ENCODE assay signal across 7 cellular contexts in the genomic region with DNA sequence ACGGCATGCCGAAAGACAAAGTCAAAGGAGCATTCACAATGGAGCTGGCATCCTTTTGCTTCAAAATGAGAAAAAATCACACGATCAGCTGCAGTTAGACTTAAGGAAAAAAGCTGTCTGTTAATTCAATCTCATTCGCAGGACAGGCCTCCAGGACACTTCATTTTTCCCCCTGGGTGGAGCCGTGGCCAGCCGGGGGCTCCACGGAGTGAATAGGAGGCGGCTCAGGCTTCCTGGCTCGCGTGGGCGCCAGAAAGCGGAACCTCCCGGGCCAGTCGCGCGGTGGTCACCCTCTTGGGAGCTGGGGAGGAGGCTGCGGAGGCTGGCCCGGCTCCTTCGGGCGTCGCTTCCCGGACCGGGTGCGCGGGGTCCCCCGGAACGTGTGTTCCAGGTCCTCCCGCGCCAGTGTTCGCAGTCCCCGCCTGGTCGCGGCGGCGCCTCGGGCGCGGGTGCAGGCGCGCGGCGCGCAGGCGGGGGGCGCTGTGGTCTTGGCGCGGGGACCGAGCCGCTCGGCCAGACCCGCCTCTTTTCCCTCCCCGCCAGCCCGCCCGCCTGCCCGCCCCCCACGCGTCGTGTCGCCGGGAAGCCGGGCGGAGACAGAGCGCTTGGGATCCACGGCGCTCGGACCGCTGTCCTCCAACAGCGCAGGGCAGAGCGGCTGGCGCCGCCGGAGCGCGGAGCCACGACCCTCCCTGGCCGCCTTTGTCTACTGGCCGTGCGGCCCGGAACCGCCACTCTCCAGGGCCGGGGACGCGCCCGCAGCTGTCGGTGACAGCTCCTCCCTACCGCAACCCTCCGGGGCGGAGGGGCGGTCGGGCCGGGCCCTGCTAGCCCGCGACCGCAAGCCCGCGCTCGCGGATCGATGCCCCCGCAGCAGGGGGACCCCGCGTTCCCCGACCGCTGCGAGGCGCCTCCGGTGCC. TPM values are rescaled to one million over a fixed set of nuclear protein-coding genes. Genes with fewer than 3 reads are reported as not detected.
DNase-seq lines count a peak whose midpoint lies in the region; TF ChIP-seq lines count a peak whose summit lies in the region.

A gene (plus strand): TSS at position 599 of the 921 bp plus-strand sequence. CDS start 264 bp downstream, at position 863.

- peak; percentile 63 for DNase-seq in GM13976 (ENCODE audit: low spot score)
- peak; percentile 58 to 76 for DNase-seq in SJCRH30
- peak; percentile 89 for DNase-seq in glutamatergic neuron
- peak; percentile 77 for DNase-seq in occipital lobe (lab: John Stamatoyannopoulos, UW)
- DNase-seq in suprapubic skin (ENCODE audit: low spot score in 2 of 2), result peak; percentile 84 to 88

- H3K27ac ChIP-seq in HUES6 (ENCODE audit: low read depth, low read length) (no peak within 1 kb of the TSS), SJCRH30 (peak within 1 kb of the TSS; percentile 69), suprapubic skin (peak within 1 kb of the TSS; percentile 87)

- no peaks in the 10 kb centered on the region for H3K9me3 ChIP-seq in HUES6 (ENCODE audit: control insufficient read depth, insufficient read depth, low read depth, low read length)
- H3K9me3 ChIP-seq in SJCRH30 (replicated peaks), result no peaks in the 10 kb centered on the region
- no peaks in the 10 kb centered on the region for H3K9me3 ChIP-seq in suprapubic skin

- H3K27ac Mint-ChIP-seq in activated naive CD4-positive, alpha-beta T cell treated with anti-CD3 and anti-CD28 coated beads, Interleukin-2, amount 50 U/mL, for 24 hours, result peak within 1 kb of the TSS; percentile 71
- H3K27ac Mint-ChIP-seq in glutamatergic neuron (ENCODE audit: unreplicated experiment), result peak within 1 kb of the TSS; percentile 97

- peak within 1 kb of the TSS; percentile 88 for H3K4me3 Mint-ChIP-seq in activated naive CD4-positive, alpha-beta T cell treated with anti-CD3 and anti-CD28 coated beads, Interleukin-2, amount 50 U/mL, for 24 hours
- H3K4me3 Mint-ChIP-seq in glutamatergic neuron (ENCODE audit: unreplicated experiment), result peak within 1 kb of the TSS; percentile 98

- peaks cover 7% of the 10 kb centered on the region for H3K27me3 Mint-ChIP-seq in activated naive CD4-positive, alpha-beta T cell treated with anti-CD3 and anti-CD28 coated beads, Interleukin-2, amount 50 U/mL, for 24 hours
- H3K27me3 Mint-ChIP-seq in glutamatergic neuron (ENCODE audit: unreplicated experiment), result peaks cover 4% of the 10 kb centered on the region

- H3K4me1 Mint-ChIP-seq in activated naive CD4-positive, alpha-beta T cell treated with anti-CD3 and anti-CD28 coated beads, Interleukin-2, amount 50 U/mL, for 24 hours, result peaks cover 26% of the 10 kb centered on the region
- H3K4me1 Mint-ChIP-seq in glutamatergic neuron (ENCODE audit: low read depth, unreplicated experiment), result peaks cover 21% of the 10 kb centered on the region

- H3K36me3 Mint-ChIP-seq in activated naive CD4-positive, alpha-beta T cell treated with anti-CD3 and anti-CD28 coated beads, Interleukin-2, amount 50 U/mL, for 24 hours, result no peaks in the 10 kb centered on the region
- H3K36me3 Mint-ChIP-seq in glutamatergic neuron (ENCODE audit: unreplicated experiment), result peaks cover 4% of the 10 kb centered on the region

- peak within 1 kb of the TSS; percentile 81 for H3K9ac ChIP-seq in HUES6 (ENCODE audit: low read length)

- peak within 1 kb of the TSS; percentile 81 for H3K4me3 ChIP-seq in HUES6 (ENCODE audit: low read depth, low read length)
- peak within 1 kb of the TSS; percentile 92 for H3K4me3 ChIP-seq in SJCRH30
- peak within 1 kb of the TSS; percentile 80 for H3K4me3 ChIP-seq in suprapubic skin

- no peaks in the 10 kb centered on the region for H3K9me3 Mint-ChIP-seq in activated naive CD4-positive, alpha-beta T cell treated with anti-CD3 and anti-CD28 coated beads, Interleukin-2, amount 50 U/mL, for 24 hours
- peaks cover 8% of the 10 kb centered on the region for H3K9me3 Mint-ChIP-seq in glutamatergic neuron (ENCODE audit: unreplicated experiment)

- TF ChIP-seq CTCF in GM13976 (IDR thresholded peaks at IDR 0.05; ENCODE audit: borderline replicate concordance, control extremely low read depth, extremely low read depth, insufficient read depth, missing control alignments) (peak; percentile 38), glutamatergic neuron (IDR thresholded peaks at IDR 0.05; ENCODE audit: partially characterized antibody, unreplicated experiment) (peak; percentile 90), suprapubic skin (IDR thresholded peaks at IDR 0.05) (peak; percentile 24 to 96)

- peaks cover 17% of the 10 kb centered on the region; the same call in 1 of the 2 replicates for H3K4me1 ChIP-seq in HUES6 (ENCODE audit: control insufficient read depth, insufficient read depth, low read length)
- peaks cover 5% of the 10 kb centered on the region; the same call in 1 of the 2 replicates for H3K4me1 ChIP-seq in SJCRH30
- peaks cover 34% of the 10 kb centered on the region for H3K4me1 ChIP-seq in suprapubic skin

- H3K27me3 ChIP-seq in HUES6 (ENCODE audit: control insufficient read depth, insufficient read depth, low read length), result peaks cover 29% of the 10 kb centered on the region
- H3K27me3 ChIP-seq in SJCRH30, result no peaks in the 10 kb centered on the region
- peaks cover 2% of the 10 kb centered on the region for H3K27me3 ChIP-seq in suprapubic skin

- H3K36me3 ChIP-seq in HUES6 (ENCODE audit: control insufficient read depth, insufficient read depth, low read length) (0 out of 2 replicates have a peak, but pooled peaks cover 6% of the 10 kb centered on the region), SJCRH30 (no peaks in the 10 kb centered on the region), suprapubic skin (no peaks in the 10 kb centered on the region)

- in situ Hi-C loops in GM13976 (cut with MboI; ENCODE audit: low sequenced_read_pairs, unreplicated experiment), result no loop called here

- no peak for TF ChIP-seq POLR2A in suprapubic skin (IDR thresholded peaks at IDR 0.05)

- WGBS in suprapubic skin, result 2% methylated on average over 24 of the region's 107 CpGs

- no peak for TF ChIP-seq EP300 in suprapubic skin (IDR thresholded peaks at IDR 0.05)

RNA-seq across cellular contexts. Expression of the gene that starts here (rescaled TPM):
- 3.2 and 3.4 TPM in 2 replicates for total RNA-seq in SJCRH30 (2014; rRNA removed; shearing (Covaris generic))
- 79.7 TPM for total RNA-seq in glutamatergic neuron (ENCODE audit: unreplicated experiment)
- 39.6 TPM for total RNA-seq in occipital lobe
- total RNA-seq in suprapubic skin, result 1 to 10 TPM; 5.5 to 8.9 (median 6.1) TPM

Comparison
In these comparisons a context has a peak if more than half of its experiments do, and no peak if none do; other contexts are left out.
1. CTCF ChIP-seq: peak in every context shown above with its lines; median percentile 90 in glutamatergic neuron; 60 in suprapubic skin; 38 in GM13976.